In genomic region chr12:99137124-99137845, GRCh38 we compare ENCODE assay signal across 15 cellular contexts.
DNase-seq lines count a peak whose midpoint lies in the region; ATAC-seq and TF ChIP-seq lines count a peak whose summit lies in the region.
"Had no signal": no experiment of that assay in that cellular context is flagged by ENCODE, and none has a peak within 500 bp of the region (broad histone marks: within the 10 kb centered on the region; RNA-seq: fewer than 3 reads in every experiment).

No MANE protein-coding gene starts in this region.

- TF ChIP-seq CTCF in neural progenitor cell (IDR thresholded peaks at IDR 0.05) = peak; percentile 18

- ATAC-seq in GM18519 (IDR thresholded peaks at IDR 0.05; ENCODE audit: low FRiP score, unreplicated experiment) (peak; percentile 52), HG02943 (IDR thresholded peaks at IDR 0.05; ENCODE audit: low read depth, unreplicated experiment) (peak; percentile 74), HG03196 (IDR thresholded peaks at IDR 0.05; ENCODE audit: unreplicated experiment) (no peak)

- H3K9me3 Mint-ChIP-seq in neural progenitor cell = no peaks in the 10 kb centered on the region

- no peaks in the 10 kb centered on the region for H3K36me3 Mint-ChIP-seq in neural progenitor cell
- H3K36me3 Mint-ChIP-seq: IgD-negative memory B cell had no signal

- no peak overlapping the region for H3K27ac ChIP-seq in neural progenitor cell
- H3K27ac ChIP-seq: hepatocyte, parathyroid adenoma had no signal

- H3K27me3 Mint-ChIP-seq in neural progenitor cell (ENCODE audit: insufficient read depth, low read depth) = no peaks in the 10 kb centered on the region
- H3K27me3 Mint-ChIP-seq: IgD-negative memory B cell had no signal

- peaks cover 7% of the 10 kb centered on the region for H3K4me1 ChIP-seq in neural progenitor cell
- H3K4me1 ChIP-seq: parathyroid adenoma had no signal

- peak; percentile 3 for DNase-seq in OCI-M1 (lab: John Stamatoyannopoulos, UW)
- no peak for DNase-seq in neural progenitor cell (ENCODE audit: low spot score)
- no peak for DNase-seq in stimulated activated CD4-positive, alpha-beta T cell treated with anti-CD3 and anti-CD28 coated beads, Interleukin-4, amount 100 ng/mL, for 4 hours
- DNase-seq in NCI-H524 treated with DMSO at 0.1 percent for 48 hours (lab: John Stamatoyannopoulos, UW) = no peak
- DNase-seq in NCI-H226 = no peak
- DNase-seq: activated gamma-delta T cell treated with Interleukin-2 at 50 U/mL for 16 hours; NCI-H1092 treated with DMSO at 0.1 percent for 48 hours; stimulated activated CD4-positive, alpha-beta T cell treated with anti-CD3 and anti-CD28 coated beads, Interleukin-12 subunit alpha, Interleukin-12 subunit beta, amount 100 ng/mL, for 4 hours; T-helper 1 cell had no signal

- no peak overlapping the region for H3K4me3 ChIP-seq in neural progenitor cell
- H3K4me3 ChIP-seq: hepatocyte had no signal

- no peaks in the 10 kb centered on the region for H3K36me3 ChIP-seq in neural progenitor cell

- H3K4me2 ChIP-seq in neural progenitor cell = no peak overlapping the region
- H3K4me2 ChIP-seq: hepatocyte had no signal

- no peaks in the 10 kb centered on the region for H3F3A ChIP-seq in neural progenitor cell (ENCODE audit: low read depth)

- H3K27ac Mint-ChIP-seq in neural progenitor cell = no peak overlapping the region
- H3K27ac Mint-ChIP-seq: IgD-negative memory B cell had no signal

- H2AFZ ChIP-seq in neural progenitor cell (replicated peaks) = no peak overlapping the region
- H2AFZ ChIP-seq: hepatocyte, parathyroid adenoma had no signal

- no peaks in the 10 kb centered on the region for H4K20me1 ChIP-seq in neural progenitor cell (ENCODE audit: low read depth)

- H3K4me1 Mint-ChIP-seq in neural progenitor cell = peaks cover 3% of the 10 kb centered on the region
- H3K4me1 Mint-ChIP-seq: IgD-negative memory B cell had no signal

- no peaks in the 10 kb centered on the region for H3K79me2 ChIP-seq in neural progenitor cell (ENCODE audit: low read depth)
- H3K79me2 ChIP-seq: hepatocyte, parathyroid adenoma had no signal

- H3K27me3 ChIP-seq in neural progenitor cell = no peaks in the 10 kb centered on the region
- H3K27me3 ChIP-seq: hepatocyte had no signal

- no peak overlapping the region for H3K4me3 Mint-ChIP-seq in neural progenitor cell
- H3K4me3 Mint-ChIP-seq: IgD-negative memory B cell had no signal

- H3K9ac ChIP-seq in neural progenitor cell = no peak overlapping the region
- H3K9ac ChIP-seq: parathyroid adenoma had no signal

- no peaks in the 10 kb centered on the region for H3K9me3 ChIP-seq in neural progenitor cell (ENCODE audit: low read depth)
